22 cellular contexts compared by ENCODE assay signal in genomic region chr7:157072361-157072760, GRCh38.
A peak's percentile ranks its signal among the peaks of the same experiment; 100 is the strongest.
DNase-seq lines count a peak whose midpoint lies in the region; ATAC-seq, FAIRE-seq and TF ChIP-seq lines count a peak whose summit lies in the region.
"Had no signal": no experiment of that assay in that cellular context is flagged by ENCODE, and none has a peak within 500 bp of the region (broad histone marks: within the 10 kb centered on the region; RNA-seq: fewer than 3 reads in every experiment).

No MANE protein-coding gene starts in this region.

- H2BK15ac ChIP-seq in neuronal stem cell (ENCODE audit: low read length), result no peak overlapping the region

- TF ChIP-seq POLR2A in HepG2 (IDR thresholded peaks at IDR 0.05; ENCODE audit: insufficient read depth in 1 of 2, low read depth in 2 of 2, low read length in 2 of 2), result no peak
- TF ChIP-seq POLR2A in right lobe of liver (IDR thresholded peaks at IDR 0.05), result no peak
- no peak for TF ChIP-seq POLR2A in sigmoid colon (IDR thresholded peaks at IDR 0.05)

- no peak overlapping the region for H3K4ac ChIP-seq in neuronal stem cell (ENCODE audit: low read length)

- H4K91ac ChIP-seq in neuronal stem cell (ENCODE audit: low read depth, low read length, poor library complexity), result no peak overlapping the region

- ATAC-seq in HepG2 (no peak), right lobe of liver (no peak)
- ATAC-seq: CD8-positive, alpha-beta T cell had no signal

- no TSS peak for BruUV-seq in HepG2 (replicated peaks; lab: Mats Ljungman, UMichigan)

- no peaks in the 10 kb centered on the region for H3K79me1 ChIP-seq in neuronal stem cell (ENCODE audit: low read depth, low read length)

- TF ChIP-seq CTCF in HepG2 (CRISPR knock-in tag; IDR thresholded peaks at IDR 0.05) (no peak), right lobe of liver (IDR thresholded peaks at IDR 0.05) (no peak), sigmoid colon (IDR thresholded peaks at IDR 0.05) (no peak), GM13977 (IDR thresholded peaks at IDR 0.05; ENCODE audit: extremely low read depth, insufficient read depth, missing control alignments) (no peak)

- H3K36me3 ChIP-seq in HepG2 (replicated peaks in 1 of 2; ENCODE audit: control insufficient read depth in 1 of 2, insufficient read depth in 2 of 2, low read length in 2 of 2) (no peaks in the 10 kb centered on the region), right lobe of liver (no peaks in the 10 kb centered on the region), neuronal stem cell (replicated peaks in 1 of 2; ENCODE audit: control insufficient read depth in 2 of 2, insufficient read depth in 2 of 2, low read length in 2 of 2) (no peaks in the 10 kb centered on the region), sigmoid colon (no peaks in the 10 kb centered on the region)
- H3K36me3 ChIP-seq: BLaER1 had no signal

- no peaks in the 10 kb centered on the region for H3K79me2 ChIP-seq in HepG2 (ENCODE audit: insufficient read depth, low read length)

- DNase-seq in HepG2 (ENCODE audit: low spot score) (no peak), right lobe of liver (no peak), neuronal stem cell (ENCODE audit: low spot score) (no peak), sigmoid colon (peak; percentile 7), GM13977 (ENCODE audit: low spot score) (no peak), NOMO-1 treated with dmso at 0.1 percent for 144 hours (lab: John Stamatoyannopoulos, UW; ENCODE audit: unreplicated experiment) (no peak)
- DNase-seq: Caco-2; CD4-positive, CD25-positive, alpha-beta regulatory T cell; CD8-positive, alpha-beta T cell; DMS153; DND-41; GM23248; H7; HCEC 1CT had no signal

- H4K20me1 ChIP-seq in HepG2 (ENCODE audit: insufficient read depth, low read length), result no peaks in the 10 kb centered on the region
- H4K20me1 ChIP-seq: BLaER1 had no signal

- H3K4me2 ChIP-seq in HepG2 (ENCODE audit: low read depth, low read length) (no peak overlapping the region), neuronal stem cell (ENCODE audit: insufficient read depth, low read length, poor library complexity, severe bottlenecking) (no peak overlapping the region)
- H3K4me2 ChIP-seq: BLaER1 had no signal

- H2BK5ac ChIP-seq in neuronal stem cell (ENCODE audit: low read length), result no peak overlapping the region

- H3K18ac ChIP-seq in neuronal stem cell (ENCODE audit: low read length), result peak overlapping the region; percentile 48

- 26% methylated on average over 5 of the region's 5 CpGs for WGBS in HepG2 (ENCODE audit: low lambda C conversion rate)
- 79% methylated on average over 5 of the region's 5 CpGs for WGBS in right lobe of liver (ENCODE audit: insufficient coverage, low coverage, low lambda C conversion rate, missing lambda C conversion rate)
- whole genome bisulfite sequencing in neuronal stem cell (ENCODE audit: extremely low coverage in 2 of 2, insufficient read length in 2 of 2, insufficient replicate concordance in 1 of 2), 2 donors, result no CpG with 5 or more reads among the region's 5 CpGs
- 94 to 96% methylated on average over 5 of the region's 5 CpGs for WGBS in sigmoid colon, 2 donors

- H3K14ac ChIP-seq in neuronal stem cell (ENCODE audit: low read length), result peak overlapping the region; percentile 91

- no peak overlapping the region for H2BK120ac ChIP-seq in neuronal stem cell (ENCODE audit: low read depth, low read length)

- H3K27ac ChIP-seq in HepG2 (ENCODE audit: extremely low read length, insufficient read depth, low read length) (no peak overlapping the region), right lobe of liver (no peak overlapping the region), neuronal stem cell (replicated peaks; ENCODE audit: low read length) (no peak overlapping the region), sigmoid colon (no peak overlapping the region)
- H3K27ac ChIP-seq: 22Rv1, BLaER1, C4-2B, GM23248 had no signal

- no peak for TF ChIP-seq EP300 in HepG2 (IDR thresholded peaks at IDR 0.05; ENCODE audit: low read depth in 2 of 2, low read length in 2 of 2)
- no peak for TF ChIP-seq EP300 in HepG2 (CRISPR knock-in tag; IDR thresholded peaks at IDR 0.05; ENCODE audit: borderline replicate concordance)
- TF ChIP-seq EP300 in sigmoid colon (IDR thresholded peaks at IDR 0.05), result no peak

- no peaks in the 10 kb centered on the region for H3K4me1 ChIP-seq in HepG2 (ENCODE audit: insufficient read depth, low read length)
- H3K4me1 ChIP-seq in right lobe of liver, result no peaks in the 10 kb centered on the region
- no peaks in the 10 kb centered on the region for H3K4me1 ChIP-seq in neuronal stem cell (ENCODE audit: control insufficient read depth in 2 of 2, insufficient read depth in 1 of 2, low read depth in 1 of 2, low read length in 2 of 2)
- no peaks in the 10 kb centered on the region for H3K4me1 ChIP-seq in sigmoid colon
- H3K4me1 ChIP-seq: BLaER1, Caco-2 had no signal

- intact Hi-C loops in HepG2 (cut with micrococcal nuclease; ENCODE audit: unreplicated experiment), result no loop called here
- intact Hi-C loops in right lobe of liver (cut with DNase I), result no loop called here
- intact Hi-C loops in sigmoid colon (cut with DNase I), result no loop called here

- H3K4me3 ChIP-seq in HepG2 (replicated peaks in 1 of 3; ENCODE audit: insufficient read depth in 1 of 3, low read depth in 2 of 3, low read length in 3 of 3), result no peak overlapping the region
- H3K4me3 ChIP-seq in right lobe of liver, result no peak overlapping the region
- H3K4me3 ChIP-seq in neuronal stem cell (ENCODE audit: low read length in 2 of 2), result peak overlapping the region in 1 of 2 donors; percentile 13
- no peak overlapping the region for H3K4me3 ChIP-seq in sigmoid colon
- H3K4me3 ChIP-seq: BLaER1, GM23248 had no signal

- POLR2A ChIA-PET in HepG2 (lab: Yijun Ruan, JAX), result no interaction called here

- H2BK12ac ChIP-seq in neuronal stem cell (ENCODE audit: low read length), result no peak overlapping the region

- no peak overlapping the region for H3K23ac ChIP-seq in neuronal stem cell (ENCODE audit: low read depth, low read length, poor library complexity)

- no peak overlapping the region for H4K8ac ChIP-seq in neuronal stem cell (ENCODE audit: low read depth, low read length)

- CTCF ChIA-PET in HepG2 (lab: Yijun Ruan, JAX; ENCODE audit: low intra/inter-chr PET ratio, low total read pairs), result no interaction called here

- no peak for TF ChIP-seq RAD21 in HepG2 (CRISPR knock-in tag; IDR thresholded peaks at IDR 0.05)

- no peaks in the 10 kb centered on the region for H3K9me3 ChIP-seq in HepG2 (ENCODE audit: low read length)
- no peaks in the 10 kb centered on the region for H3K9me3 ChIP-seq in right lobe of liver
- peaks cover 0 to 3% of the 10 kb centered on the region in 2 donors for H3K9me3 ChIP-seq in neuronal stem cell (replicated peaks in 1 of 2; ENCODE audit: control insufficient read depth in 2 of 2, insufficient read depth in 1 of 2, low read depth in 1 of 2, low read length in 2 of 2)
- H3K9me3 ChIP-seq in sigmoid colon, result no peaks in the 10 kb centered on the region

- in situ Hi-C loops in HepG2 (cut with HindIII; ENCODE audit: extremely low pct_ligation_motif_present, low pct_unique_long_range_greater_than_20kb) (no loop called here), GM13977 (cut with MboI; ENCODE audit: low pct_unique_long_range_greater_than_20kb, low sequenced_read_pairs, unreplicated experiment) (no loop called here)

- H2AFZ ChIP-seq in HepG2 (ENCODE audit: low read length) (no peak overlapping the region), neuronal stem cell (ENCODE audit: low read length) (no peak overlapping the region)
- H2AFZ ChIP-seq: GM23248 had no signal

- H3K27me3 ChIP-seq in HepG2 (ENCODE audit: control insufficient read depth in 1 of 2, insufficient read depth in 2 of 2, low read length in 2 of 2), result peaks cover 4 to 51% of the 10 kb centered on the region in 2 experiments; a peak in 4 of 5 replicates
- H3K27me3 ChIP-seq in right lobe of liver, result no peaks in the 10 kb centered on the region
- H3K27me3 ChIP-seq in neuronal stem cell (ENCODE audit: control insufficient read depth in 3 of 3, insufficient read depth in 3 of 3, low read depth in 1 of 3, low read length in 3 of 3), result peaks cover 0 to 41% (median 0%) of the 10 kb centered on the region in 3 experiments
- peaks cover 0 to 25% (median 11%) of the 10 kb centered on the region in 3 donors for H3K27me3 ChIP-seq in sigmoid colon
- H3K27me3 ChIP-seq: BLaER1 had no signal

- no peak for FAIRE-seq in HepG2 (lab: Jason Lieb, UNC)
- FAIRE-seq: A204.1, G401.6, GM12892, GM19239, H1 had no signal

- H3K9ac ChIP-seq in HepG2 (ENCODE audit: insufficient read depth, low read depth, low read length), result no peak overlapping the region
- H3K9ac ChIP-seq in neuronal stem cell (ENCODE audit: low read depth, low read length, poor library complexity), result peak overlapping the region; percentile 27
- H3K9ac ChIP-seq: BLaER1, GM23248 had no signal

- no peak overlapping the region for H2AK5ac ChIP-seq in neuronal stem cell (ENCODE audit: low read depth, low read length)

TF ChIP-seq in HepG2, 621 proteins besides CTCF, POLR2A, EP300 and RAD21:
- TF ChIP-seq ATF7 (IDR thresholded peaks at IDR 0.05) (peak; percentile 77), ATF7 (CRISPR knock-in tag; IDR thresholded peaks at IDR 0.05) (no peak), ZNF367 (CRISPR knock-in tag; IDR thresholded peaks at IDR 0.05; ENCODE audit: borderline replicate concordance) (no peak), ZBTB14 (CRISPR knock-in tag; IDR thresholded peaks at IDR 0.05) (no peak)
TF ChIP-seq in HepG2: peak in this region for 1.
